ENCODE assay signal across 12 cellular contexts in the genomic region with DNA sequence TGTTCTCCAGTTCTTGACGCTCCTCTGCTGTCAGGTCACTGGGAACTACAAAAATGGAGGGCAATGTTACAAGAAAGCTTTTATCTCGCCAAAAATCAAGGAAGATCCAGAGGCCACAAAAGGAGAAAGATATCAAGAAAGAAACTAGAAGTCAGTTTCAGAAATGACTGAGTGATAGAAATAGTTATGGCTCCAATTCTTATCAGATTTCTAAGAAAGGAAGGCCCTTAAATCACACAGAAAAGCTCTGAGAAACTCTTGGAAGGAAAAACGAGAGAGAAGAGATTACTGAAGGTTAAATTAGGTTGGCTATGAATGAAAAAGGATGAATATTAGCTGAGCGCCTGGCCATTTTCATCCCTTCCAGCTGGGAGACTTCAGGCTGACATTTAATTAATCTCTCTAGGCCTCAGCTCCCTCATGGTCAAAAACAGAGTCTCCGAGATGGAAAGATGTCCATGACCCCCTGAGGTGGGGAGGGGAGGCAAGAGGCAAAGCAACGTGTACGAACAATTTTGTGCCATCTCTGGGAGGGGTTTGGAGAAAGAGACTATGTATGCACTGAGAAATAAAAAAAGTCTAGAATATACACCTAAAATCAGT.
A peak's percentile ranks its signal among the peaks of the same experiment; 100 is the strongest.
DNase-seq lines count a peak whose midpoint lies in the region; ATAC-seq and TF ChIP-seq lines count a peak whose summit lies in the region.
"Had no signal": no experiment of that assay in that cellular context is flagged by ENCODE, and none has a peak within 500 bp of the region (broad histone marks: within the 10 kb centered on the region; RNA-seq: fewer than 3 reads in every experiment).

No MANE protein-coding gene starts in this region.

- no peaks in the 10 kb centered on the region for H3K27me3 ChIP-seq in CD8-positive, alpha-beta T cell (ENCODE audit: insufficient read depth, low read length)
- no peaks in the 10 kb centered on the region for H3K27me3 ChIP-seq in KMS-11 (ENCODE audit: insufficient read depth, low read depth)
- H3K27me3 ChIP-seq: esophagus muscularis mucosa had no signal

- no peak overlapping the region for H3K9ac ChIP-seq in KMS-11

- H3K4me3 ChIP-seq in CD8-positive, alpha-beta T cell (ENCODE audit: low read depth, low read length): peak overlapping the region; percentile 0
- H3K4me3 ChIP-seq in KMS-11 (IDR thresholded peaks at IDR 0.05; ENCODE audit: insufficient read depth, low read depth, low read length): no peak overlapping the region
- H3K4me3 ChIP-seq: esophagus muscularis mucosa had no signal

- DNase-seq in CD8-positive, alpha-beta T cell: no peak
- no peak for DNase-seq in activated T-helper 1 cell treated with anti-CD3 and anti-CD28 coated beads, Interleukin-12 subunit alpha, Interleukin-12 subunit beta, Interleukin-2, Interleukin-4 antibody, amounts not matched to agents 30 ng/mL and 10 ng/mL and 1 ng/mL, durations not matched to agents 14 hours and 24 hours and 36 hours (ENCODE audit: low spot score)
- DNase-seq in natural killer cell treated with Interleukin-12 subunit alpha and Interleukin-12 subunit beta and Interleukin-15 and Interleukin-18, amount 100 ng/mL, for 72 hours (ENCODE audit: low spot score): no peak
- DNase-seq in dermis blood vessel endothelial cell (no peak), WTC11 (ENCODE audit: low spot score) (no peak), activated gamma-delta T cell (lab: John Stamatoyannopoulos, UW) (no peak)
- DNase-seq: NCI-H1436, NCI-H526 treated with DMSO at 0.1 percent for 48 hours, SHP77 had no signal

- CTCF ChIA-PET in CD8-positive, alpha-beta T cell (lab: Charles Lee): interaction anchor here (0.7 to 3.9 kb wide), 25 partner anchors 8 to 877 kb away, joined by 3 to 36 read pairs (median 5); no protein-coding TSS in a partner anchor
- CTCF ChIA-PET in WTC11 (lab: Charles Lee): interaction anchor here (1.0 to 4.4 kb wide), 6 partner anchors 8 to 266 kb away, joined by 3 to 60 read pairs (median 7); no protein-coding TSS in a partner anchor

- intact Hi-C loops in CD8-positive, alpha-beta T cell (cut with DNase I, micrococcal nuclease): loop anchor here in 1 of 2 experiments (2.0 to 10.0 kb wide), 2 partner anchors 35 to 215 kb away; no protein-coding TSS in a partner anchor
- intact Hi-C loops in activated T-helper 1 cell treated with anti-CD3 and anti-CD28 coated beads, Interleukin-12 subunit alpha, Interleukin-12 subunit beta, Interleukin-2, Interleukin-4 antibody, amounts not matched to agents 30 ng/mL and 10 ng/mL and 1 ng/mL, durations not matched to agents 14 hours and 24 hours and 36 hours (cut with micrococcal nuclease): loop anchor here (1.0 to 2.0 kb wide), 5 partner anchors 10 to 265 kb away; no protein-coding TSS in a partner anchor

- peak overlapping the region; percentile 3 for H3K4me3 Mint-ChIP-seq in CD8-positive, alpha-beta T cell
- H3K4me3 Mint-ChIP-seq in activated T-helper 1 cell treated with anti-CD3 and anti-CD28 coated beads, Interleukin-12 subunit alpha, Interleukin-12 subunit beta, Interleukin-2, Interleukin-4 antibody, amounts not matched to agents 30 ng/mL and 10 ng/mL and 1 ng/mL, durations not matched to agents 14 hours and 24 hours and 36 hours: peak overlapping the region; percentile 53
- H3K4me3 Mint-ChIP-seq in natural killer cell treated with Interleukin-12 subunit alpha and Interleukin-12 subunit beta and Interleukin-15 and Interleukin-18, amount 100 ng/mL, for 72 hours: peak overlapping the region; percentile 67
- H3K4me3 Mint-ChIP-seq in WTC11: no peak overlapping the region

- H2AFZ ChIP-seq in KMS-11 (ENCODE audit: low read depth): no peak overlapping the region

- H3K27ac ChIP-seq in CD8-positive, alpha-beta T cell (ENCODE audit: low read depth, low read length): no peak overlapping the region
- H3K27ac ChIP-seq in KMS-11: peak overlapping the region; percentile 3; the same call in 1 of the 2 replicates

- no peaks in the 10 kb centered on the region for H3K9me3 ChIP-seq in CD8-positive, alpha-beta T cell (ENCODE audit: low read length)
- H3K9me3 ChIP-seq: esophagus muscularis mucosa had no signal

- H3K36me3 ChIP-seq in CD8-positive, alpha-beta T cell (ENCODE audit: insufficient read depth, low read length): peaks cover 35% of the 10 kb centered on the region
- 0 out of 2 replicates have a peak, but pooled peaks cover 5% of the 10 kb centered on the region for H3K36me3 ChIP-seq in KMS-11 (ENCODE audit: insufficient read depth)

- H3K36me3 Mint-ChIP-seq in CD8-positive, alpha-beta T cell: peaks cover 54% of the 10 kb centered on the region
- H3K36me3 Mint-ChIP-seq in activated T-helper 1 cell treated with anti-CD3 and anti-CD28 coated beads, Interleukin-12 subunit alpha, Interleukin-12 subunit beta, Interleukin-2, Interleukin-4 antibody, amounts not matched to agents 30 ng/mL and 10 ng/mL and 1 ng/mL, durations not matched to agents 14 hours and 24 hours and 36 hours (ENCODE audit: low read depth): peaks cover 35% of the 10 kb centered on the region
- peaks cover 4% of the 10 kb centered on the region for H3K36me3 Mint-ChIP-seq in natural killer cell treated with Interleukin-12 subunit alpha and Interleukin-12 subunit beta and Interleukin-15 and Interleukin-18, amount 100 ng/mL, for 72 hours
- H3K36me3 Mint-ChIP-seq in WTC11: peaks cover 3% of the 10 kb centered on the region; the same call in 1 of the 2 replicates

- TF ChIP-seq CTCF in CD8-positive, alpha-beta T cell (IDR thresholded peaks at IDR 0.05): no peak
- TF ChIP-seq CTCF in KMS-11 (conservative IDR thresholded peaks at IDR 0.05; ENCODE audit: low read depth, low read length) (no peak), WTC11 (IDR thresholded peaks at IDR 0.05) (no peak)

- H3K4me2 ChIP-seq in KMS-11: no peak overlapping the region

- 0 out of 2 replicates have a peak, but pooled peaks cover 4% of the 10 kb centered on the region for H4K20me1 ChIP-seq in KMS-11 (ENCODE audit: insufficient read depth)

- no peaks in the 10 kb centered on the region for H3K27me3 Mint-ChIP-seq in CD8-positive, alpha-beta T cell (ENCODE audit: low read depth)
- no peaks in the 10 kb centered on the region for H3K27me3 Mint-ChIP-seq in activated T-helper 1 cell treated with anti-CD3 and anti-CD28 coated beads, Interleukin-12 subunit alpha, Interleukin-12 subunit beta, Interleukin-2, Interleukin-4 antibody, amounts not matched to agents 30 ng/mL and 10 ng/mL and 1 ng/mL, durations not matched to agents 14 hours and 24 hours and 36 hours (ENCODE audit: insufficient read depth)
- H3K27me3 Mint-ChIP-seq in natural killer cell treated with Interleukin-12 subunit alpha and Interleukin-12 subunit beta and Interleukin-15 and Interleukin-18, amount 100 ng/mL, for 72 hours: no peaks in the 10 kb centered on the region
- H3K27me3 Mint-ChIP-seq in WTC11 (ENCODE audit: low read depth): no peaks in the 10 kb centered on the region

- H3K79me2 ChIP-seq in KMS-11 (ENCODE audit: insufficient read depth, low read depth): peaks cover 76% of the 10 kb centered on the region

- no peaks in the 10 kb centered on the region for H3K9me3 Mint-ChIP-seq in CD8-positive, alpha-beta T cell
- H3K9me3 Mint-ChIP-seq in activated T-helper 1 cell treated with anti-CD3 and anti-CD28 coated beads, Interleukin-12 subunit alpha, Interleukin-12 subunit beta, Interleukin-2, Interleukin-4 antibody, amounts not matched to agents 30 ng/mL and 10 ng/mL and 1 ng/mL, durations not matched to agents 14 hours and 24 hours and 36 hours: no peaks in the 10 kb centered on the region
- H3K9me3 Mint-ChIP-seq in natural killer cell treated with Interleukin-12 subunit alpha and Interleukin-12 subunit beta and Interleukin-15 and Interleukin-18, amount 100 ng/mL, for 72 hours: no peaks in the 10 kb centered on the region
- H3K9me3 Mint-ChIP-seq in WTC11: no peaks in the 10 kb centered on the region

- H3K27ac Mint-ChIP-seq in CD8-positive, alpha-beta T cell: peak overlapping the region; percentile 87
- peak overlapping the region; percentile 84 for H3K27ac Mint-ChIP-seq in activated T-helper 1 cell treated with anti-CD3 and anti-CD28 coated beads, Interleukin-12 subunit alpha, Interleukin-12 subunit beta, Interleukin-2, Interleukin-4 antibody, amounts not matched to agents 30 ng/mL and 10 ng/mL and 1 ng/mL, durations not matched to agents 14 hours and 24 hours and 36 hours
- peak overlapping the region; percentile 73 to 81 for H3K27ac Mint-ChIP-seq in natural killer cell treated with Interleukin-12 subunit alpha and Interleukin-12 subunit beta and Interleukin-15 and Interleukin-18, amount 100 ng/mL, for 72 hours
- no peak overlapping the region for H3K27ac Mint-ChIP-seq in WTC11

- POLR2A ChIA-PET in CD8-positive, alpha-beta T cell (lab: Charles Lee): interaction anchor here (1.3 to 3.1 kb wide), 3 partner anchors 27 to 110 kb away, joined by 4 to 13 read pairs (median 5); no protein-coding TSS in a partner anchor
- POLR2A ChIA-PET in WTC11 (lab: Charles Lee): no interaction called here

- H3K4me1 Mint-ChIP-seq in CD8-positive, alpha-beta T cell (ENCODE audit: low read depth): peaks cover 63% of the 10 kb centered on the region
- H3K4me1 Mint-ChIP-seq in activated T-helper 1 cell treated with anti-CD3 and anti-CD28 coated beads, Interleukin-12 subunit alpha, Interleukin-12 subunit beta, Interleukin-2, Interleukin-4 antibody, amounts not matched to agents 30 ng/mL and 10 ng/mL and 1 ng/mL, durations not matched to agents 14 hours and 24 hours and 36 hours (ENCODE audit: low read depth): peaks cover 61% of the 10 kb centered on the region
- H3K4me1 Mint-ChIP-seq in natural killer cell treated with Interleukin-12 subunit alpha and Interleukin-12 subunit beta and Interleukin-15 and Interleukin-18, amount 100 ng/mL, for 72 hours (ENCODE audit: low read depth in 2 of 2): peaks cover 42 to 54% of the 10 kb centered on the region in 2 donors
- peaks cover 3% of the 10 kb centered on the region; the same call in 1 of the 2 replicates for H3K4me1 Mint-ChIP-seq in WTC11

- H3K4me1 ChIP-seq in CD8-positive, alpha-beta T cell (ENCODE audit: insufficient read depth, low read length): peaks cover 46% of the 10 kb centered on the region
- H3K4me1 ChIP-seq in KMS-11 (ENCODE audit: low read depth, poor library complexity, severe bottlenecking): peaks cover 87% of the 10 kb centered on the region

- ATAC-seq in CD8-positive, alpha-beta T cell: no peak
- ATAC-seq in natural killer cell treated with Interleukin-12 subunit alpha and Interleukin-12 subunit beta and Interleukin-15 and Interleukin-18, amount 100 ng/mL, for 72 hours: no peak
- ATAC-seq in HG03571 (IDR thresholded peaks at IDR 0.05; ENCODE audit: unreplicated experiment): no peak
- no peak for ATAC-seq in WTC11

TF ChIP-seq in WTC11, 78 proteins besides CTCF, POLR2A, EP300 and RAD21 (continues in another document):
- TF ChIP-seq MXD4 (CRISPR knock-in tag; IDR thresholded peaks at IDR 0.05; ENCODE audit: borderline replicate concordance) (no peak), ZNF317 (CRISPR knock-in tag; IDR thresholded peaks at IDR 0.05; ENCODE audit: borderline replicate concordance, low read depth) (no peak), FOXJ3 (CRISPR knock-in tag; IDR thresholded peaks at IDR 0.05; ENCODE audit: borderline replicate concordance) (no peak)
- TF ChIP-seq, protein P1, sequence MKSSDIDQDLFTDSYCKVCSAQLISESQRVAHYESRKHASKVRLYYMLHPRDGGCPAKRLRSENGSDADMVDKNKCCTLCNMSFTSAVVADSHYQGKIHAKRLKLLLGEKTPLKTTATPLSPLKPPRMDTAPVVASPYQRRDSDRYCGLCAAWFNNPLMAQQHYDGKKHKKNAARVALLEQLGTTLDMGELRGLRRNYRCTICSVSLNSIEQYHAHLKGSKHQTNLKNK (CRISPR knock-in tag; IDR thresholded peaks at IDR 0.05): no peak
